ENCODE assay signal across 8 cellular contexts in genomic region chr1:85275701-85276289, GRCh38. TPM values are rescaled to one million over a fixed set of nuclear protein-coding genes. Genes with fewer than 3 reads are reported as not detected.
A peak's percentile ranks its signal among the peaks of the same experiment; 100 is the strongest.
DNase-seq lines count a peak whose midpoint lies in the region; ATAC-seq and TF ChIP-seq lines count a peak whose summit lies in the region.

No MANE protein-coding gene starts in this region.

- peaks cover 0 to 7% (median 4%) of the 10 kb centered on the region in 3 donors for H3K36me3 ChIP-seq in skeletal muscle tissue (ENCODE audit: control insufficient read depth in 3 of 3, insufficient read depth in 3 of 3, low read length in 3 of 3)

- H3K4me3 ChIP-seq in GM12864 (ENCODE audit: low read depth, low read length) (peak overlapping the region; percentile 75), right cardiac atrium (ENCODE audit: low read length) (peak overlapping the region; percentile 72), skeletal muscle tissue (ENCODE audit: low read length in 3 of 3) (peak overlapping the region; percentile 97 to 100 (median 99))

- H3K4me1 ChIP-seq in right cardiac atrium (ENCODE audit: control insufficient read depth, insufficient read depth, low read length) (no peaks in the 10 kb centered on the region), skeletal muscle tissue (ENCODE audit: control insufficient read depth in 3 of 3, insufficient read depth in 3 of 3, low read length in 3 of 3) (peaks cover 15 to 32% (median 19%) of the 10 kb centered on the region in 3 donors)

- peak; percentile 36 for DNase-seq in GM12864 (ENCODE audit: low read depth)
- DNase-seq in right cardiac atrium, result no peak
- no peak for DNase-seq in NCI-H446 (lab: John Stamatoyannopoulos, UW)
- no peak for DNase-seq in stimulated activated CD4-positive, alpha-beta T cell treated with anti-CD3 and anti-CD28 coated beads, Interleukin-15, amount 100 ng/mL, for 24 hours

- peaks cover 32% of the 10 kb centered on the region for H3K4me1 Mint-ChIP-seq in activated T-helper 17 cell treated with anti-CD3 and anti-CD28 coated beads, Interleukin-2, amount 50 U/mL, for 72 hours

- H3K27ac ChIP-seq in right cardiac atrium (ENCODE audit: low read length) (peak overlapping the region; percentile 86), skeletal muscle tissue (ENCODE audit: low read depth, low read length) (peak overlapping the region; percentile 96)

- intact Hi-C loops in right cardiac atrium (cut with DNase I), result no loop called here

- H3K36me3 Mint-ChIP-seq in activated T-helper 17 cell treated with anti-CD3 and anti-CD28 coated beads, Interleukin-2, amount 50 U/mL, for 72 hours (ENCODE audit: low read depth), result peaks cover 49% of the 10 kb centered on the region

- no peaks in the 10 kb centered on the region for H3K9me3 Mint-ChIP-seq in activated T-helper 17 cell treated with anti-CD3 and anti-CD28 coated beads, Interleukin-2, amount 50 U/mL, for 72 hours

- peak overlapping the region; percentile 93 to 99 (median 97) for H3K9ac ChIP-seq in skeletal muscle tissue (ENCODE audit: low read depth in 1 of 3, low read length in 3 of 3)

- WGBS in right cardiac atrium, result 1% methylated on average over 21 of the region's 21 CpGs

- ATAC-seq in HG02870 (IDR thresholded peaks at IDR 0.05; ENCODE audit: unreplicated experiment) (peak; percentile 22), right cardiac atrium (peak in 1 of 2 donors; percentile 0), GM21367 (IDR thresholded peaks at IDR 0.05; ENCODE audit: unreplicated experiment) (no peak)
- ATAC-seq in activated T-helper 17 cell treated with anti-CD3 and anti-CD28 coated beads, Interleukin-2, amount 50 U/mL, for 72 hours (replicated peaks), result no peak

- H3K27me3 Mint-ChIP-seq in activated T-helper 17 cell treated with anti-CD3 and anti-CD28 coated beads, Interleukin-2, amount 50 U/mL, for 72 hours, result no peaks in the 10 kb centered on the region

- H3K27me3 ChIP-seq in right cardiac atrium (ENCODE audit: control insufficient read depth, insufficient read depth), result no peaks in the 10 kb centered on the region
- H3K27me3 ChIP-seq in skeletal muscle tissue (ENCODE audit: control insufficient read depth in 3 of 3, insufficient read depth in 3 of 3, low read length in 3 of 3), result no peaks in the 10 kb centered on the region

- H3K4me3 Mint-ChIP-seq in activated T-helper 17 cell treated with anti-CD3 and anti-CD28 coated beads, Interleukin-2, amount 50 U/mL, for 72 hours, result peak overlapping the region; percentile 92

- H3K27ac Mint-ChIP-seq in activated T-helper 17 cell treated with anti-CD3 and anti-CD28 coated beads, Interleukin-2, amount 50 U/mL, for 72 hours, result peak overlapping the region; percentile 97

- TF ChIP-seq CTCF in GM12864 (IDR thresholded peaks at IDR 0.05; ENCODE audit: low read depth, low read length, missing control alignments), result no peak

- H3K9me3 ChIP-seq in right cardiac atrium (ENCODE audit: control insufficient read depth, low read length), result no peaks in the 10 kb centered on the region
- no peaks in the 10 kb centered on the region for H3K9me3 ChIP-seq in skeletal muscle tissue (ENCODE audit: control insufficient read depth in 3 of 3, low read length in 3 of 3)

RNA-seq across cellular contexts. Expression of gene BCL10, which starts 0.6 kb away (rescaled TPM):
- 10 to 100 TPM; 28.3 to 63.7 TPM for total RNA-seq in activated T-helper 17 cell treated with anti-CD3 and anti-CD28 coated beads, Interleukin-2, amount 50 U/mL, for 72 hours
- total RNA-seq in right cardiac atrium, result 10 to 100 TPM in 3 of 4 donors, 1 to 10 TPM in 1; 8.6 to 11.7 (median 10.9) TPM
- 5.7 TPM for polyA plus RNA-seq in right cardiac atrium
- total RNA-seq in skeletal muscle tissue, result 15.7 TPM

RNA-seq across cellular contexts. Expression of gene C1orf52, which starts 16.3 kb away (rescaled TPM):
- 10 to 100 TPM; 16.9 to 19.1 TPM for total RNA-seq in activated T-helper 17 cell treated with anti-CD3 and anti-CD28 coated beads, Interleukin-2, amount 50 U/mL, for 72 hours
- total RNA-seq in right cardiac atrium (10 to 100 TPM; 15.8 to 20.1 (median 17.9) TPM), skeletal muscle tissue (6.3 TPM)
- 15.0 TPM for polyA plus RNA-seq in right cardiac atrium
